8 cellular contexts compared by ENCODE assay signal in the genomic region with DNA sequence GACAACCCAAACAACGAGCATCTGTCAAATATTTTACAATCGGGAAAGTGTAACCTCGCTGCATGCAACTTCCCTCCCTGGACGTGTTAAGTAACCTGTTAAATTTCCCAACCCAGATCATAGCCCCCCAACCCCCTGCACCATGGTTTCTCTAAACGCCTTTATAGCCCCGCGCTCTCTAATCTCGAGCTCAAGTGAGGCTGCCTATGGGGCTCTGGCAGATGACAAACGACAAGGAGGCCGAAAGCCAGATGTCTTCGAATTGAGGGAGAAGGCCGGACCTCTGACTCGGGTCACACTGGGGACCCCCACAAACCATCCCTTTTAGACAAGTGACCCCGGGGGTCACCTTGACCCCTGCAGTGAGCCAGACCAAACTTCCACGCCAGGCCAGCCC. TPM values are rescaled to one million over a fixed set of nuclear protein-coding genes. Genes with fewer than 3 reads are reported as not detected.
DNase-seq lines count a peak whose midpoint lies in the region; ATAC-seq and TF ChIP-seq lines count a peak whose summit lies in the region.

No MANE protein-coding gene starts in this region.

- H3K27me3 Mint-ChIP-seq in activated naive CD4-positive, alpha-beta T cell treated with anti-CD3 and anti-CD28 coated beads for 36 hours (ENCODE audit: low read depth): no peaks in the 10 kb centered on the region
- H3K27me3 Mint-ChIP-seq in MCF 10A (ENCODE audit: insufficient read depth, unreplicated experiment): no peaks in the 10 kb centered on the region

- no peaks in the 10 kb centered on the region for H3K9me3 Mint-ChIP-seq in activated naive CD4-positive, alpha-beta T cell treated with anti-CD3 and anti-CD28 coated beads for 36 hours
- no peaks in the 10 kb centered on the region for H3K9me3 Mint-ChIP-seq in MCF 10A (ENCODE audit: unreplicated experiment)

- TF ChIP-seq POLR2A in upper lobe of left lung (IDR thresholded peaks at IDR 0.05): no peak

- H3K27me3 ChIP-seq in lower lobe of right lung (ENCODE audit: low read depth) (no peaks in the 10 kb centered on the region), upper lobe of left lung (no peaks in the 10 kb centered on the region)

- CTCF ChIA-PET in activated naive CD4-positive, alpha-beta T cell treated with anti-CD3 and anti-CD28 coated beads for 36 hours (lab: Charles Lee): interaction anchor here (0.6 to 2.2 kb wide), 2 partner anchors 32 to 45 kb away, joined by 3 to 6 read pairs; no protein-coding TSS in a partner anchor
- CTCF ChIA-PET in MCF 10A (lab: Yijun Ruan, JAX): interaction anchor here (0.6 to 3.5 kb wide), 5 partner anchors 31 to 274 kb away, joined by 3 to 14 read pairs (median 7); no protein-coding TSS in a partner anchor

- WGBS in upper lobe of left lung, 2 donors: 0 to 1% methylated on average over 4 to 15 of the region's 15 CpGs

- BruUV-seq in MCF 10A (replicated peaks; lab: Mats Ljungman, UMichigan): no TSS peak

- no peak for DNase-seq in activated naive CD4-positive, alpha-beta T cell treated with anti-CD3 and anti-CD28 coated beads for 36 hours
- DNase-seq in activated naive CD4-positive, alpha-beta T cell treated with anti-CD3 and anti-CD28 coated beads, Interleukin-2, amount 50 U/mL, for 16 hours: no peak
- DNase-seq in MCF 10A (ENCODE audit: unreplicated experiment) (no peak), lower lobe of right lung (no peak), upper lobe of left lung (no peak), ecto neural progenitor cell (ENCODE audit: low spot score) (no peak), NCI-H226 (no peak)

- H3K36me3 ChIP-seq in lower lobe of right lung (no peaks in the 10 kb centered on the region), upper lobe of left lung (peaks cover 0 to 7% (median 0%) of the 10 kb centered on the region in 4 donors)

- H3K36me3 Mint-ChIP-seq in activated naive CD4-positive, alpha-beta T cell treated with anti-CD3 and anti-CD28 coated beads for 36 hours (ENCODE audit: low read depth): peaks cover 9% of the 10 kb centered on the region
- H3K36me3 Mint-ChIP-seq in MCF 10A (ENCODE audit: insufficient read depth, unreplicated experiment): peaks cover 25% of the 10 kb centered on the region

- no peak for TF ChIP-seq EP300 in upper lobe of left lung (IDR thresholded peaks at IDR 0.05)

- ATAC-seq in lower lobe of right lung: peak in 1 of 2 donors; percentile 3
- ATAC-seq in upper lobe of left lung (ENCODE audit: low FRiP score in 2 of 2): peak in 1 of 2 donors; percentile 2
- no peak for ATAC-seq in GM21528 (IDR thresholded peaks at IDR 0.05; ENCODE audit: low FRiP score, unreplicated experiment)

- H3K4me3 ChIP-seq in lower lobe of right lung (peak overlapping the region; percentile 100), upper lobe of left lung (peak overlapping the region; percentile 78 to 95 (median 87))

- peak overlapping the region; percentile 98 for H3K27ac ChIP-seq in lower lobe of right lung
- H3K27ac ChIP-seq in upper lobe of left lung: peak overlapping the region; percentile 92 to 97 (median 95)

- H3K9me3 ChIP-seq in lower lobe of right lung (no peaks in the 10 kb centered on the region), upper lobe of left lung (no peaks in the 10 kb centered on the region)

- peaks cover 45% of the 10 kb centered on the region for H3K4me1 Mint-ChIP-seq in activated naive CD4-positive, alpha-beta T cell treated with anti-CD3 and anti-CD28 coated beads for 36 hours (ENCODE audit: low read depth)
- peaks cover 34% of the 10 kb centered on the region for H3K4me1 Mint-ChIP-seq in MCF 10A (ENCODE audit: insufficient read depth, unreplicated experiment)

- H3K4me1 ChIP-seq in lower lobe of right lung: peaks cover 26% of the 10 kb centered on the region
- H3K4me1 ChIP-seq in upper lobe of left lung: peaks cover 16 to 41% (median 24%) of the 10 kb centered on the region in 4 donors

- intact Hi-C loops in activated naive CD4-positive, alpha-beta T cell treated with anti-CD3 and anti-CD28 coated beads for 36 hours (cut with micrococcal nuclease): loop anchor here (2.0 to 10.0 kb wide), 5 partner anchors 208 to 814 kb away; a partner anchor contains a TSS
- intact Hi-C loops in MCF 10A (cut with micrococcal nuclease): loop anchor here (2.0 to 10.0 kb wide), 2 partner anchors 60 to 304 kb away; no protein-coding TSS in a partner anchor
- intact Hi-C loops in lower lobe of right lung (cut with DNase I): no loop called here

- peak overlapping the region; percentile 83 for H3K4me3 Mint-ChIP-seq in activated naive CD4-positive, alpha-beta T cell treated with anti-CD3 and anti-CD28 coated beads for 36 hours
- H3K4me3 Mint-ChIP-seq in MCF 10A (ENCODE audit: unreplicated experiment): peak overlapping the region; percentile 79

- peak overlapping the region; percentile 98 for H3K27ac Mint-ChIP-seq in activated naive CD4-positive, alpha-beta T cell treated with anti-CD3 and anti-CD28 coated beads for 36 hours
- H3K27ac Mint-ChIP-seq in MCF 10A (ENCODE audit: low read depth, unreplicated experiment): peak overlapping the region; percentile 86

- TF ChIP-seq CTCF in MCF 10A (IDR thresholded peaks at IDR 0.05; ENCODE audit: unreplicated experiment) (no peak), lower lobe of right lung (IDR thresholded peaks at IDR 0.05) (no peak), upper lobe of left lung (IDR thresholded peaks at IDR 0.05) (no peak)

- POLR2A ChIA-PET in MCF 10A (lab: Yijun Ruan, JAX): interaction anchor here (0.6 to 5.8 kb wide), 23 partner anchors 8 to 513 kb away, joined by 3 to 59 read pairs (median 4); no protein-coding TSS in a partner anchor

RNA-seq across cellular contexts. Expression of a gene that starts 0.5 kb away (rescaled TPM):
- total RNA-seq in activated naive CD4-positive, alpha-beta T cell treated with anti-CD3 and anti-CD28 coated beads for 36 hours: 100 to 1,000 TPM; 150 to 152 TPM
- total RNA-seq in MCF 10A (2022): 190 and 249 TPM in 2 replicates
- 89.4 TPM for total RNA-seq in lower lobe of right lung
- 100 to 1,000 TPM in 2 of 6 donors, 10 to 100 TPM in 4; 57.0 to 123 (median 85.7) TPM for total RNA-seq in upper lobe of left lung
